ENCODE assay signal across 1 cellular context in genomic region chr10:84549368-84549767, GRCh38.
TF ChIP-seq lines count a peak whose summit lies in the region.

No MANE protein-coding gene starts in this region.

TF ChIP-seq in liver, 16 proteins besides CTCF, POLR2A, EP300 and RAD21 (continued from another document):
- TF ChIP-seq JUND (IDR thresholded peaks at IDR 0.05) (no peak), RXRA (IDR thresholded peaks at IDR 0.05) (peak in 1 of 2 donors; percentile 37), ZBTB33 (IDR thresholded peaks at IDR 0.05) (no peak)
